ENCODE assay signal across 22 cellular contexts in the genomic region with DNA sequence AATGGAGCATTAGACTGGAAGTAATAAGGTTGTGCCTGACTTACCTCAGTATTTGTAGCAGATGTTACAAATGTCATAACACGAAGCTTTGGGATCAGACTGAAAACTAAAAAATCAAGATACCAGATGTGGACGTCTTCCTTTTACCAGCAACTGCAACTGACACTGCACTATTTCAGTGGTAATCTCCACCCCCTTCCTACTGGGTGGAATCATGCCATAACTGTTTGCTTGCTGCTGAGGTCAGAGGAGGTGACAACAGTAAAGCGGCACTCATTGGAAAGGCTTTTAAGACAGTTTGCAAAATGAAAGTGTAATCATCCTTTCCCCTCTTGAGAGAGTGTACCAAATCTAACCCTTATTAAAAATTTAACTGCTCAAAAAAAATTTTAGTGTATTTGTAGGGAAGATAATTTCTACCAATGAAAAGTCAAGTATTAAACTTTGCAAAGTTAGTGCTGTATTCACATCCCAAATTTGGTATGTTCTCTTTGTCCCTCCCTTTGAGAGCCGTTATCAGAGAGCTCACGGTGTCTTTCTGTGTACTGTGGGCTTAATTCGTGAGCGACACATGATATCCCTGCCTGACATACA.
"Had no signal": no experiment of that assay in that cellular context is flagged by ENCODE, and none has a peak within 500 bp of the region (broad histone marks: within the 10 kb centered on the region; RNA-seq: fewer than 3 reads in every experiment).

No MANE protein-coding gene starts in this region.

- H3K4me3 Mint-ChIP-seq: activated B cell treated with CpG ODN at 0.5 μM for 24 hours; activated CD4-positive, alpha-beta T cell treated with anti-CD3 and anti-CD28 coated beads, Interleukin-2, amount 10 ng/mL, durations not matched to agents 7 days and 5 days; activated CD8-positive, alpha-beta T cell treated with anti-CD3 and anti-CD28 coated beads, Interleukin-2, amount 10 ng/mL, durations not matched to agents 7 days and 5 days; activated naive CD8-positive, alpha-beta T cell treated with anti-CD3 and anti-CD28 coated beads, Interleukin-2, amount 10 ng/mL, durations not matched to agents 7 days and 5 days; activated T-cell treated with anti-CD3 and anti-CD28 coated beads, Interleukin-2, amount 50 U/mL, for 24 hours; effector memory CD8-positive, alpha-beta T cell; naive B cell; neural progenitor cell; stimulated activated naive CD8-positive, alpha-beta T cell treated with anti-CD3 and anti-CD28 coated beads, Interleukin-15, Interleukin-2, amounts not matched to agents 100 ng/mL and 50 ng/mL, for 24 hours; T-helper 17 cell had no signal

- ATAC-seq: activated CD8-positive, alpha-beta T cell treated with anti-CD3 and anti-CD28 coated beads, Interleukin-2, amount 10 ng/mL, durations not matched to agents 7 days and 5 days; effector memory CD8-positive, alpha-beta T cell; T-helper 17 cell had no signal

- H3K27ac ChIP-seq: epithelial cell of prostate, neural progenitor cell, tibial nerve, uterus had no signal

- H3K9me3 ChIP-seq: tibial nerve, uterus had no signal

- H3K27ac Mint-ChIP-seq: activated B cell treated with CpG ODN at 0.5 μM for 24 hours; activated CD4-positive, alpha-beta T cell treated with anti-CD3 and anti-CD28 coated beads, Interleukin-2, amount 10 ng/mL, durations not matched to agents 7 days and 5 days; activated CD8-positive, alpha-beta T cell treated with anti-CD3 and anti-CD28 coated beads, Interleukin-2, amount 10 ng/mL, durations not matched to agents 7 days and 5 days; activated naive CD8-positive, alpha-beta T cell treated with anti-CD3 and anti-CD28 coated beads, Interleukin-2, amount 10 ng/mL, durations not matched to agents 7 days and 5 days; activated T-cell treated with anti-CD3 and anti-CD28 coated beads, Interleukin-2, amount 50 U/mL, for 24 hours; activated T-helper 2 cell treated with anti-CD3 and anti-CD28 coated beads, Interferon-gamma antibody, Interleukin-2, Interleukin-4, amounts not matched to agents 10 μg/mL and 5 μg/mL and 100 μg/mL, durations not matched to agents 14 hours and 24 hours and 36 hours; effector memory CD8-positive, alpha-beta T cell; naive B cell; neural progenitor cell; progenitor cell of endocrine pancreas; stimulated activated naive CD8-positive, alpha-beta T cell treated with anti-CD3 and anti-CD28 coated beads, Interleukin-15, Interleukin-2, amounts not matched to agents 100 ng/mL and 50 ng/mL, for 24 hours; T-helper 17 cell had no signal

- H3K4me1 ChIP-seq: tibial nerve, uterus had no signal

- DNase-seq: activated B cell treated with CpG ODN at 0.5 μM for 24 hours; activated CD4-positive, alpha-beta T cell treated with anti-CD3 and anti-CD28 coated beads, Interleukin-2, amount 10 ng/mL, durations not matched to agents 7 days and 5 days; activated CD8-positive, alpha-beta T cell treated with anti-CD3 and anti-CD28 coated beads, Interleukin-2, amount 10 ng/mL, durations not matched to agents 7 days and 5 days; activated naive CD4-positive, alpha-beta T cell treated with Interleukin-2 at 50 U/mL for 16 hours; activated naive CD8-positive, alpha-beta T cell treated with anti-CD3 and anti-CD28 coated beads, Interleukin-2, amount 10 ng/mL, durations not matched to agents 7 days and 5 days; activated T-cell treated with anti-CD3 and anti-CD28 coated beads, Interleukin-2, amount 50 U/mL, for 24 hours; effector memory CD8-positive, alpha-beta T cell; foreskin melanocyte; glutamatergic neuron; islet precursor cell; naive B cell; small intestine; stimulated activated CD4-positive, alpha-beta T cell treated with anti-CD3 and anti-CD28 coated beads, Interleukin-15, amount 100 ng/mL, for 24 hours; stimulated activated CD4-positive, alpha-beta T cell treated with anti-CD3 and anti-CD28 coated beads, Interleukin-2, amount 100 ng/mL, for 48 hours; T-helper 17 cell; uterus had no signal

- H3K4me1 Mint-ChIP-seq: activated B cell treated with CpG ODN at 0.5 μM for 24 hours; activated CD4-positive, alpha-beta T cell treated with anti-CD3 and anti-CD28 coated beads, Interleukin-2, amount 10 ng/mL, durations not matched to agents 7 days and 5 days; activated naive CD8-positive, alpha-beta T cell treated with anti-CD3 and anti-CD28 coated beads, Interleukin-2, amount 10 ng/mL, durations not matched to agents 7 days and 5 days; naive B cell; T-helper 17 cell had no signal

- H3K9me3 Mint-ChIP-seq: activated B cell treated with CpG ODN at 0.5 μM for 24 hours; activated CD4-positive, alpha-beta T cell treated with anti-CD3 and anti-CD28 coated beads, Interleukin-2, amount 10 ng/mL, durations not matched to agents 7 days and 5 days; activated T-helper 2 cell treated with anti-CD3 and anti-CD28 coated beads, Interferon-gamma antibody, Interleukin-2, Interleukin-4, amounts not matched to agents 10 μg/mL and 5 μg/mL and 100 μg/mL, durations not matched to agents 14 hours and 24 hours and 36 hours had no signal

- H3K27me3 Mint-ChIP-seq: activated B cell treated with CpG ODN at 0.5 μM for 24 hours; activated CD4-positive, alpha-beta T cell treated with anti-CD3 and anti-CD28 coated beads, Interleukin-2, amount 10 ng/mL, durations not matched to agents 7 days and 5 days; activated naive CD8-positive, alpha-beta T cell treated with anti-CD3 and anti-CD28 coated beads, Interleukin-2, amount 10 ng/mL, durations not matched to agents 7 days and 5 days; activated T-cell treated with anti-CD3 and anti-CD28 coated beads, Interleukin-2, amount 50 U/mL, for 24 hours; effector memory CD8-positive, alpha-beta T cell; naive B cell; stimulated activated naive CD8-positive, alpha-beta T cell treated with anti-CD3 and anti-CD28 coated beads, Interleukin-15, Interleukin-2, amounts not matched to agents 100 ng/mL and 50 ng/mL, for 24 hours had no signal

- H3K27me3 ChIP-seq: neural progenitor cell, tibial nerve, uterus had no signal

- H3K4me3 ChIP-seq: neural progenitor cell, tibial nerve, uterus had no signal

- H3K36me3 Mint-ChIP-seq: activated naive CD8-positive, alpha-beta T cell treated with anti-CD3 and anti-CD28 coated beads, Interleukin-2, amount 10 ng/mL, durations not matched to agents 7 days and 5 days; naive B cell had no signal

- H3K36me3 ChIP-seq: neural progenitor cell, tibial nerve, uterus had no signal
